ENCODE assay signal across 8 cellular contexts in the genomic region with DNA sequence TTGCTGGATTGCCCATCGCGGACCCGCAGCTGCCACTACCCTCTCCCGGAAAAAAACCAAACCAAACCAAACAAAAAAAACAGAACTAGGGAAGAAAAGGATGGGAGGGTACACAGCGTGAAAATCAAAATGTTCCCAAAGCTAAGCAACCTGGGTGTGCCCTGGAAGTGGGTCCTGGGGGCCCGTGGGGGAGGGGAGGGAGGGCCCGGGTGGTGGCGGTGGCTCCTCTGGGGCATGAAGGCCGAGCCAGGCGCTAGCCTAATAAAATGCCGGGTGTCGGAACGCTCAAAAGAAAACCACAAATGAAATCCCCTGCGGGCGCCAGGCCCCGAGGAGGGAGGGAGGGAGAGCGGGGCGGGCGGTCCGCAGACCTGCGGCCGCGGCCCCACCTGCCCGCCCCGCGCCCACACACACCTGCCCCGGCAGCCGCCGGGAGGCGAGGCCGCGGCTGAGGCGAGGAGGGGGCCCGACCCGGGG. TPM values are rescaled to one million over a fixed set of nuclear protein-coding genes. Genes with fewer than 3 reads are reported as not detected.
A peak's percentile ranks its signal among the peaks of the same experiment; 100 is the strongest.
DNase-seq lines count a peak whose midpoint lies in the region; ATAC-seq, FAIRE-seq and TF ChIP-seq lines count a peak whose summit lies in the region.

No MANE protein-coding gene starts in this region.

- no peak overlapping the region for H2AK5ac ChIP-seq in H1 (ENCODE audit: low read depth, low read length)

- TF ChIP-seq EP300 in H1 (IDR thresholded peaks at IDR 0.05; ENCODE audit: borderline replicate concordance in 1 of 2, low read depth in 2 of 2, low read length in 2 of 2): no peak
- TF ChIP-seq EP300 in upper lobe of left lung (IDR thresholded peaks at IDR 0.05): no peak

- peak overlapping the region; percentile 88 for H3K27ac Mint-ChIP-seq in activated B cell treated with CpG ODN at 0.5 μM for 24 hours

- no peak overlapping the region for H3K23ac ChIP-seq in H1 (ENCODE audit: insufficient read length)

- 0 out of 2 replicates have a peak overlapping the region, but pooled peaks have one; percentile 14 for H4K8ac ChIP-seq in H1 (ENCODE audit: extremely low read depth, insufficient read depth, low read length)

- no peaks in the 10 kb centered on the region for H3K9me3 ChIP-seq in DND-41 (ENCODE audit: insufficient read depth, low read length, severe bottlenecking)
- no peaks in the 10 kb centered on the region for H3K9me3 ChIP-seq in H1 (ENCODE audit: insufficient read depth in 2 of 2, low read depth in 1 of 2, low read length in 1 of 2)
- H3K9me3 ChIP-seq in muscle layer of colon (ENCODE audit: low read length): no peaks in the 10 kb centered on the region
- H3K9me3 ChIP-seq in upper lobe of left lung: no peaks in the 10 kb centered on the region

- H3K18ac ChIP-seq in H1 (ENCODE audit: extremely low read depth, low read length): no peak overlapping the region

- no peak overlapping the region for H4K91ac ChIP-seq in H1 (replicated peaks; ENCODE audit: insufficient read length, low read length)

- no peak for TF ChIP-seq RAD21 in H1 (IDR thresholded peaks at IDR 0.05 in 1 of 2, conservative IDR thresholded peaks at IDR 0.05 in 1 of 2; ENCODE audit: low read depth in 2 of 2, low read length in 2 of 2)

- no peak overlapping the region for H3K56ac ChIP-seq in H1 (replicated peaks; ENCODE audit: insufficient read length, low read depth, low read length)

- peaks cover 7% of the 10 kb centered on the region; the same call in 1 of the 2 replicates for H3K23me2 ChIP-seq in H1 (ENCODE audit: low read depth, low read length)

- no peaks in the 10 kb centered on the region for H3K36me3 Mint-ChIP-seq in activated B cell treated with CpG ODN at 0.5 μM for 24 hours (ENCODE audit: low read depth)

- H2BK20ac ChIP-seq in H1 (ENCODE audit: low read length): no peak overlapping the region

- H3K36me3 ChIP-seq in DND-41 (ENCODE audit: insufficient read depth, low read length): no peaks in the 10 kb centered on the region; the same call in 1 of the 2 replicates
- no peaks in the 10 kb centered on the region for H3K36me3 ChIP-seq in H1 (ENCODE audit: control insufficient read depth in 2 of 4, insufficient read depth in 4 of 4, low read length in 3 of 4)
- no peaks in the 10 kb centered on the region for H3K36me3 ChIP-seq in muscle layer of colon (ENCODE audit: insufficient read depth, low read length)
- no peaks in the 10 kb centered on the region for H3K36me3 ChIP-seq in upper lobe of left lung

- no peak overlapping the region for H2BK5ac ChIP-seq in H1 (ENCODE audit: low read depth, low read length)

- peak overlapping the region; percentile 97 for H3K4me3 Mint-ChIP-seq in activated B cell treated with CpG ODN at 0.5 μM for 24 hours

- TF ChIP-seq POLR2A in H1 (IDR thresholded peaks at IDR 0.05; ENCODE audit: control extremely low read depth in 1 of 2, low read depth in 2 of 2, low read length in 2 of 2) (no peak), upper lobe of left lung (IDR thresholded peaks at IDR 0.05) (no peak)

- H4K20me1 ChIP-seq in DND-41 (ENCODE audit: insufficient read depth, low read length): peaks cover 15% of the 10 kb centered on the region
- H4K20me1 ChIP-seq in H1 (replicated peaks in 1 of 2; ENCODE audit: control insufficient read depth in 1 of 2, insufficient read depth in 2 of 2, low read length in 2 of 2): peaks cover 0 to 4% of the 10 kb centered on the region in 2 experiments

- H3K4me1 ChIP-seq in DND-41 (ENCODE audit: insufficient read depth, low read length) (peaks cover 23% of the 10 kb centered on the region), H1 (replicated peaks in 1 of 4; ENCODE audit: control insufficient read depth in 3 of 4, insufficient read depth in 4 of 4, low read length in 3 of 4) (peaks cover 0 to 8% (median 2%) of the 10 kb centered on the region in 4 experiments; a peak in 5 of 7 replicates), muscle layer of colon (ENCODE audit: insufficient read depth, low read length) (peaks cover 8% of the 10 kb centered on the region), upper lobe of left lung (peaks cover 14 to 33% (median 17%) of the 10 kb centered on the region in 4 donors)

- TF ChIP-seq CTCF in DND-41 (IDR thresholded peaks at IDR 0.05; ENCODE audit: borderline replicate concordance, extremely low read depth, low read length, poor library complexity, severe bottlenecking) (no peak), activated B cell treated with CpG ODN at 0.5 μM for 24 hours (IDR thresholded peaks at IDR 0.05) (no peak), H1 (IDR thresholded peaks at IDR 0.05; ENCODE audit: control extremely low read depth in 1 of 3, insufficient read depth in 1 of 3, low read depth in 1 of 3, low read length in 3 of 3) (no peak), upper lobe of left lung (IDR thresholded peaks at IDR 0.05) (no peak)

- peak overlapping the region; percentile 64 to 88 for H3K4me3 ChIP-seq in DND-41 (ENCODE audit: low read depth in 1 of 2, low read length in 2 of 2)
- H3K4me3 ChIP-seq in H1 (ENCODE audit: extremely low read depth in 1 of 4, insufficient read depth in 2 of 4, low read depth in 3 of 4, low read length in 4 of 4): peak overlapping the region; percentile 75 to 86 (median 82)
- peak overlapping the region; percentile 85 to 95 for H3K4me3 ChIP-seq in muscle layer of colon (ENCODE audit: low read depth in 1 of 2, low read length in 2 of 2)
- peak overlapping the region; percentile 87 to 100 (median 97) for H3K4me3 ChIP-seq in upper lobe of left lung

- H3K9me3 Mint-ChIP-seq in activated B cell treated with CpG ODN at 0.5 μM for 24 hours: no peaks in the 10 kb centered on the region

- no peak overlapping the region for H2BK12ac ChIP-seq in H1 (ENCODE audit: low read depth, low read length)

- H2AFZ ChIP-seq in DND-41 (ENCODE audit: low read depth, low read length) (peak overlapping the region; percentile 76), H1 (ENCODE audit: low read length) (peak overlapping the region; percentile 42; the same call in 1 of the 2 replicates)

- CTCF ChIA-PET in activated B cell treated with CpG ODN at 0.5 μM for 24 hours (lab: Charles Lee) (no interaction called here), H1 (lab: Charles Lee; ENCODE audit: partially characterized antibody) (interaction anchor here (2.0 kb wide), 1 partner anchor 183 kb away, joined by 7 read pairs; no protein-coding TSS in a partner anchor)

- H3K27ac ChIP-seq in DND-41 (ENCODE audit: low read length) (peak overlapping the region; percentile 73), H1 (ENCODE audit: low read depth, low read length) (no peak overlapping the region; the same call in 1 of the 2 replicates), muscle layer of colon (ENCODE audit: low read depth, low read length) (peak overlapping the region; percentile 61), upper lobe of left lung (peak overlapping the region; percentile 86 to 91 (median 87))

- no peak overlapping the region for H2BK15ac ChIP-seq in H1 (ENCODE audit: low read length)

- DNase-seq in DND-41 (peak; percentile 42), HK-2 (ENCODE audit: unreplicated experiment) (peak; percentile 31), activated B cell treated with CpG ODN at 0.5 μM for 24 hours (no peak), H1 (ENCODE audit: low read depth in 1 of 2, low spot score in 2 of 2) (no peak), upper lobe of left lung (peak in 1 of 2 donors; percentile 26), ureter (ENCODE audit: low spot score) (no peak)

- FAIRE-seq in H1 (lab: Jason Lieb, UNC): no peak

- H3K4me2 ChIP-seq in DND-41 (ENCODE audit: insufficient read depth, low read length) (peak overlapping the region; percentile 86), H1 (ENCODE audit: insufficient read depth in 1 of 2, low read depth in 2 of 2, low read length in 2 of 2) (peak overlapping the region; percentile 84 to 92)

- no peak overlapping the region for H2BK120ac ChIP-seq in H1 (replicated peaks; ENCODE audit: low read depth, low read length)

- WGBS in H1 (ENCODE audit: extremely low coverage in 1 of 2, insufficient coverage in 1 of 2, insufficient read length in 1 of 2, insufficient replicate concordance in 2 of 2, low coverage in 1 of 2, low lambda C conversion rate in 2 of 2, missing lambda C conversion rate in 1 of 2), 2 experiments: 1% methylated on average over 7 of the region's 35 CpGs; no CpG with 5 or more reads in 1 of the 2 experiments
- 0 to 2% methylated on average over 12 to 24 of the region's 35 CpGs for WGBS in upper lobe of left lung, 2 donors

- peaks cover 6% of the 10 kb centered on the region; the same call in 1 of the 2 replicates for H3K79me1 ChIP-seq in H1 (ENCODE audit: low read depth, low read length)

- H3K79me2 ChIP-seq in DND-41 (ENCODE audit: insufficient read depth, low read length): peaks cover 53% of the 10 kb centered on the region
- peaks cover 0 to 44% of the 10 kb centered on the region in 2 experiments; a peak in 3 of 4 replicates for H3K79me2 ChIP-seq in H1 (ENCODE audit: control insufficient read depth in 1 of 2, insufficient read depth in 2 of 2, low read length in 2 of 2)

- H3K14ac ChIP-seq in H1 (ENCODE audit: insufficient read length): no peak overlapping the region

- H3K27me3 ChIP-seq in DND-41 (ENCODE audit: insufficient read depth, low read length, poor library complexity) (no peaks in the 10 kb centered on the region), H1 (replicated peaks in 1 of 4; ENCODE audit: control insufficient read depth in 3 of 4, extremely low read depth in 1 of 4, insufficient read depth in 3 of 4, low read length in 3 of 4) (no peaks in the 10 kb centered on the region), muscle layer of colon (ENCODE audit: control insufficient read depth in 1 of 2, insufficient read depth in 2 of 2, low read length in 2 of 2) (no peaks in the 10 kb centered on the region), upper lobe of left lung (no peaks in the 10 kb centered on the region)

- peaks cover 32% of the 10 kb centered on the region for H3K4me1 Mint-ChIP-seq in activated B cell treated with CpG ODN at 0.5 μM for 24 hours

- ATAC-seq in DND-41 (ENCODE audit: insufficient read depth, low read depth) (peak; percentile 38), GM21390 (IDR thresholded peaks at IDR 0.05; ENCODE audit: unreplicated experiment) (peak; percentile 54), activated B cell treated with CpG ODN at 0.5 μM for 24 hours (ENCODE audit: low read depth) (peak; percentile 34), upper lobe of left lung (ENCODE audit: low FRiP score in 2 of 2) (peak; percentile 25 to 46)

- POLR2A ChIA-PET in activated B cell treated with CpG ODN at 0.5 μM for 24 hours (lab: Charles Lee): interaction anchor here (0.5 to 1.5 kb wide), 4 partner anchors 10 to 785 kb away, joined by 5 to 9 read pairs (median 5); no protein-coding TSS in a partner anchor
- POLR2A ChIA-PET in H1 (lab: Charles Lee; ENCODE audit: partially characterized antibody): interaction anchor here (0.6 to 1.8 kb wide), 4 partner anchors 11 to 615 kb away, joined by 3 to 5 read pairs (median 5); a partner anchor contains a TSS

- H3K9ac ChIP-seq in DND-41 (ENCODE audit: low read depth, low read length) (peak overlapping the region; percentile 76), H1 (replicated peaks in 1 of 4; ENCODE audit: extremely low read depth in 1 of 4, low read depth in 3 of 4, low read length in 3 of 4) (peak overlapping the region; percentile 41 to 80 (median 56); a peak in 6 of 7 replicates), muscle layer of colon (ENCODE audit: low read length) (peak overlapping the region; percentile 58)

- H4K5ac ChIP-seq in H1 (ENCODE audit: insufficient read length, low read depth, low read length): no peak overlapping the region

- peak overlapping the region; percentile 53 for H3K4ac ChIP-seq in H1 (replicated peaks; ENCODE audit: insufficient read length, low read depth, low read length)

- intact Hi-C loops in activated B cell treated with CpG ODN at 0.5 μM for 24 hours (cut with micrococcal nuclease): loop anchor here (5.0 to 10.0 kb wide), 3 partner anchors 304 to 787 kb away; a partner anchor contains a TSS

- H3K27me3 Mint-ChIP-seq in activated B cell treated with CpG ODN at 0.5 μM for 24 hours: no peaks in the 10 kb centered on the region

RNA-seq across cellular contexts. Expression of a gene that starts 0.8 kb away (rescaled TPM):
- total RNA-seq in activated B cell treated with CpG ODN at 0.5 μM for 24 hours (76.3 and 98.8 TPM in 2 replicates), upper lobe of left lung (100 to 1,000 TPM in 2 of 6 donors, 10 to 100 TPM in 4; 34.1 to 196 (median 50.0) TPM), ureter (68.2 TPM)
- 28.7 and 33.7 TPM in 2 replicates for total RNA-seq in H1 (2021; fragmentation: NEBNext Ultra II Directional; extraction: Animal tissue kit (Norgen Biotek cat#: 25700))
- 6.5 and 10.3 TPM in 2 replicates for polyA plus RNA-seq in H1 (2011; rRNA removed)
- 6.7 TPM for polyA plus RNA-seq in H1 (2011; cell fraction: cytosol; rRNA removed)
- 34.6 TPM for polyA plus RNA-seq in H1 (2011; cell fraction: nucleus; rRNA removed)
- polyA plus RNA-seq in H1 (2012, experiment 1 of 2): 14.8 to 20.9 TPM (median 16.0 TPM) in 4 replicates
- polyA plus RNA-seq in H1 (2012, experiment 2 of 2): 2.6 TPM
- 7.9 TPM for polyA plus RNA-seq in H1 (2013, experiment 1 of 2)
- polyA plus RNA-seq in H1 (2013, experiment 2 of 2): 6.5 TPM
- polyA minus RNA-seq in H1 (2011; rRNA and poly(A)+ RNA removed): 35.2 and 40.0 TPM in 2 replicates
- polyA minus RNA-seq in H1 (2011; cell fraction: cytosol; rRNA and poly(A)+ RNA removed): 20.3 TPM
- polyA minus RNA-seq in H1 (2011; cell fraction: nucleus; rRNA and poly(A)+ RNA removed): 64.2 TPM

RNA-seq across cellular contexts. Expression of a gene that starts 27.9 kb away (rescaled TPM):
- total RNA-seq in activated B cell treated with CpG ODN at 0.5 μM for 24 hours: 2,197 and 2,546 TPM in 2 replicates
- total RNA-seq in H1 (2021; fragmentation: NEBNext Ultra II Directional; extraction: Animal tissue kit (Norgen Biotek cat#: 25700)): 1,643 and 1,666 TPM in 2 replicates
- 685 and 1,073 TPM in 2 replicates for polyA plus RNA-seq in H1 (2011; rRNA removed)
- 1,571 TPM for polyA plus RNA-seq in H1 (2011; cell fraction: cytosol; rRNA removed)
- polyA plus RNA-seq in H1 (2011; cell fraction: nucleus; rRNA removed): 2,461 TPM
- polyA plus RNA-seq in H1 (2012, experiment 1 of 2): 1,852 to 2,341 TPM (median 2,040 TPM) in 4 replicates
- 422 TPM for polyA plus RNA-seq in H1 (2012, experiment 2 of 2)
- polyA plus RNA-seq in H1 (2013, experiment 1 of 2): 3,246 TPM
- 2,872 TPM for polyA plus RNA-seq in H1 (2013, experiment 2 of 2)
- polyA minus RNA-seq in H1 (2011; rRNA and poly(A)+ RNA removed): 540 and 573 TPM in 2 replicates
- 337 TPM for polyA minus RNA-seq in H1 (2011; cell fraction: cytosol; rRNA and poly(A)+ RNA removed)
- polyA minus RNA-seq in H1 (2011; cell fraction: nucleus; rRNA and poly(A)+ RNA removed): 1,303 TPM
- 100 to 1,000 TPM; 540 to 983 (median 822) TPM for total RNA-seq in upper lobe of left lung
- total RNA-seq in ureter: 1,403 TPM

RNA-seq across cellular contexts. Expression of a gene that starts 37.3 kb away (rescaled TPM):
- total RNA-seq in activated B cell treated with CpG ODN at 0.5 μM for 24 hours: 69.2 and 83.1 TPM in 2 replicates
- 130 and 133 TPM in 2 replicates for total RNA-seq in H1 (2021; fragmentation: NEBNext Ultra II Directional; extraction: Animal tissue kit (Norgen Biotek cat#: 25700))
- 28.3 and 32.8 TPM in 2 replicates for polyA plus RNA-seq in H1 (2011; rRNA removed)
- polyA plus RNA-seq in H1 (2011; cell fraction: cytosol; rRNA removed): 41.0 TPM
- polyA plus RNA-seq in H1 (2011; cell fraction: nucleus; rRNA removed): 28.8 TPM
- polyA plus RNA-seq in H1 (2012, experiment 1 of 2): 34.2 to 70.5 TPM (median 47.4 TPM) in 4 replicates
- 3.0 TPM for polyA plus RNA-seq in H1 (2012, experiment 2 of 2)
- 51.1 TPM for polyA plus RNA-seq in H1 (2013, experiment 1 of 2)
- polyA plus RNA-seq in H1 (2013, experiment 2 of 2): 54.5 TPM
- polyA minus RNA-seq in H1 (2011; rRNA and poly(A)+ RNA removed): 61.5 and 63.9 TPM in 2 replicates
- 39.6 TPM for polyA minus RNA-seq in H1 (2011; cell fraction: cytosol; rRNA and poly(A)+ RNA removed)
- 39.2 TPM for polyA minus RNA-seq in H1 (2011; cell fraction: nucleus; rRNA and poly(A)+ RNA removed)
- total RNA-seq in upper lobe of left lung: 10 to 100 TPM; 52.0 to 99.1 (median 84.5) TPM
- 108 TPM for total RNA-seq in ureter

Comparison
In these comparisons a context has a peak if more than half of its experiments do, and no peak if none do; other contexts are left out.
1. DNase-seq: peak in DND-41 (single experiment) and HK-2 (single experiment); none in activated B cell treated with CpG ODN at 0.5 μM for 24 hours (single experiment), H1 (0 of 2) and ureter (single experiment).
2. Peak in every context shown above with its lines, with median percentiles within 50 percentile points of each other: ATAC-seq, H3K4me3 ChIP-seq and H3K9ac ChIP-seq.